Comparison of ENCODE assay signal across 26 cellular contexts in genomic region chr9:720239-720881, GRCh38.
DNase-seq lines count a peak whose midpoint lies in the region; ATAC-seq and TF ChIP-seq lines count a peak whose summit lies in the region.
"Had no signal": no experiment of that assay in that cellular context is flagged by ENCODE, and none has a peak within 500 bp of the region (broad histone marks: within the 10 kb centered on the region; RNA-seq: fewer than 3 reads in every experiment).

No MANE protein-coding gene starts in this region.

- CTCF ChIA-PET in activated naive CD4-positive, alpha-beta T cell treated with anti-CD3 and anti-CD28 coated beads, Interleukin-2, amount 10 ng/mL, durations not matched to agents 7 days and 5 days (lab: Charles Lee): no interaction called here
- CTCF ChIA-PET in HEK293T (lab: Yijun Ruan, JAX): no interaction called here

- H2AFZ ChIP-seq in MM.1S (ENCODE audit: low read length): no peak overlapping the region
- H2AFZ ChIP-seq: parathyroid adenoma had no signal

- intact Hi-C loops in left ventricle myocardium superior (cut with micrococcal nuclease): no loop called here
- intact Hi-C loops in left cardiac atrium (cut with DNase I): no loop called here

- H3K27ac ChIP-seq in endodermal cell (ENCODE audit: low read depth, low read length) (no peak overlapping the region), MM.1S (ENCODE audit: low read length) (no peak overlapping the region)
- H3K27ac ChIP-seq: parathyroid adenoma, spleen, suprapubic skin, WERI-Rb-1 had no signal

- H3K9me3 Mint-ChIP-seq in endodermal cell: no peaks in the 10 kb centered on the region
- no peaks in the 10 kb centered on the region for H3K9me3 Mint-ChIP-seq in nephron progenitor cell
- H3K9me3 Mint-ChIP-seq in activated naive CD4-positive, alpha-beta T cell treated with anti-CD3 and anti-CD28 coated beads, Interleukin-2, amount 10 ng/mL, durations not matched to agents 7 days and 5 days: no peaks in the 10 kb centered on the region
- H3K9me3 Mint-ChIP-seq: activated CD4-positive, alpha-beta memory T cell treated with anti-CD3 and anti-CD28 coated beads for 36 hours; CD8-positive, alpha-beta memory T cell; effector memory CD8-positive, alpha-beta T cell; IgD-negative memory B cell; naive B cell; T-helper 1 cell treated with Interleukin-12 subunit alpha and Interleukin-12 subunit beta and Interleukin-4 antibody, amounts not matched to agents 30 μg/mL and 1 μg/mL, for 36 hours had no signal

- no peak overlapping the region for H3K4me3 ChIP-seq in endodermal cell (ENCODE audit: low read length)
- H3K4me3 ChIP-seq in MM.1S (ENCODE audit: low read length): no peak overlapping the region
- H3K4me3 ChIP-seq: spleen, suprapubic skin had no signal

- no peaks in the 10 kb centered on the region; the same call in 1 of the 2 replicates for H4K20me1 ChIP-seq in MM.1S (ENCODE audit: insufficient read depth, low read length)

- POLR2A ChIA-PET in HEK293T (lab: Yijun Ruan, JAX): no interaction called here

- H3K27ac Mint-ChIP-seq in endodermal cell (peak overlapping the region; percentile 88), nephron progenitor cell (peak overlapping the region; percentile 56)
- H3K27ac Mint-ChIP-seq in activated naive CD4-positive, alpha-beta T cell treated with anti-CD3 and anti-CD28 coated beads, Interleukin-2, amount 10 ng/mL, durations not matched to agents 7 days and 5 days: no peak overlapping the region
- H3K27ac Mint-ChIP-seq: activated CD4-positive, alpha-beta memory T cell treated with anti-CD3 and anti-CD28 coated beads for 36 hours; effector memory CD8-positive, alpha-beta T cell; IgD-negative memory B cell; T-helper 1 cell treated with Interleukin-12 subunit alpha and Interleukin-12 subunit beta and Interleukin-4 antibody, amounts not matched to agents 30 μg/mL and 1 μg/mL, for 36 hours had no signal

- H3K4me3 Mint-ChIP-seq in endodermal cell: no peak overlapping the region
- H3K4me3 Mint-ChIP-seq in nephron progenitor cell: no peak overlapping the region
- H3K4me3 Mint-ChIP-seq in activated naive CD4-positive, alpha-beta T cell treated with anti-CD3 and anti-CD28 coated beads, Interleukin-2, amount 10 ng/mL, durations not matched to agents 7 days and 5 days: no peak overlapping the region
- H3K4me3 Mint-ChIP-seq: activated CD4-positive, alpha-beta memory T cell treated with anti-CD3 and anti-CD28 coated beads for 36 hours; CD8-positive, alpha-beta memory T cell; effector memory CD8-positive, alpha-beta T cell; IgD-negative memory B cell; T-helper 1 cell treated with Interleukin-12 subunit alpha and Interleukin-12 subunit beta and Interleukin-4 antibody, amounts not matched to agents 30 μg/mL and 1 μg/mL, for 36 hours had no signal

- H3K9ac ChIP-seq in endodermal cell (ENCODE audit: extremely low read depth, low read length, poor library complexity, severe bottlenecking) (no peak overlapping the region), MM.1S (ENCODE audit: low read length) (no peak overlapping the region)
- H3K9ac ChIP-seq: parathyroid adenoma had no signal

- H3K36me3 Mint-ChIP-seq in endodermal cell (ENCODE audit: low read depth): no peaks in the 10 kb centered on the region
- H3K36me3 Mint-ChIP-seq in nephron progenitor cell (ENCODE audit: low read depth): peaks cover 27% of the 10 kb centered on the region
- H3K36me3 Mint-ChIP-seq in activated naive CD4-positive, alpha-beta T cell treated with anti-CD3 and anti-CD28 coated beads, Interleukin-2, amount 10 ng/mL, durations not matched to agents 7 days and 5 days: no peaks in the 10 kb centered on the region
- H3K36me3 Mint-ChIP-seq: activated CD4-positive, alpha-beta memory T cell treated with anti-CD3 and anti-CD28 coated beads for 36 hours; CD8-positive, alpha-beta memory T cell; IgD-negative memory B cell; naive B cell had no signal

- H3K4me2 ChIP-seq in MM.1S (ENCODE audit: low read depth, low read length): no peak overlapping the region

- DNase-seq in left ventricle myocardium superior: no peak
- DNase-seq in left cardiac atrium: no peak
- peak; percentile 64 for DNase-seq in endodermal cell
- no peak for DNase-seq in nephron progenitor cell
- no peak for DNase-seq in activated naive CD4-positive, alpha-beta T cell treated with anti-CD3 and anti-CD28 coated beads, Interleukin-2, amount 10 ng/mL, durations not matched to agents 7 days and 5 days
- no peak for DNase-seq in MM.1S
- no peak for DNase-seq in HEK293T (ENCODE audit: extremely low spot score)
- no peak for DNase-seq in DMS 273 treated with DMSO at 0.1 percent for 48 hours (lab: John Stamatoyannopoulos, UW)
- DNase-seq: activated CD4-positive, alpha-beta memory T cell treated with anti-CD3 and anti-CD28 coated beads for 36 hours; activated naive CD4-positive, alpha-beta T cell; CD8-positive, alpha-beta memory T cell; cerebellar nuclear complex; DMS79; effector memory CD8-positive, alpha-beta T cell; HCEC 1CT; heart left ventricle; mammary epithelial cell; naive B cell; NCI-H187 treated with DMSO at 0.1 percent for 48 hours; NCI-H446 treated with DMSO at 0.1 percent for 48 hours; spleen; WERI-Rb-1 had no signal

- H3K27me3 Mint-ChIP-seq in endodermal cell (ENCODE audit: insufficient read depth) (no peaks in the 10 kb centered on the region), nephron progenitor cell (ENCODE audit: low read depth, poor library complexity) (no peaks in the 10 kb centered on the region)
- H3K27me3 Mint-ChIP-seq in activated naive CD4-positive, alpha-beta T cell treated with anti-CD3 and anti-CD28 coated beads, Interleukin-2, amount 10 ng/mL, durations not matched to agents 7 days and 5 days: no peaks in the 10 kb centered on the region
- H3K27me3 Mint-ChIP-seq: activated CD4-positive, alpha-beta memory T cell treated with anti-CD3 and anti-CD28 coated beads for 36 hours; IgD-negative memory B cell had no signal

- H3K9me3 ChIP-seq in endodermal cell (ENCODE audit: control insufficient read depth, low read length): no peaks in the 10 kb centered on the region
- H3K9me3 ChIP-seq in MM.1S (replicated peaks; ENCODE audit: insufficient read depth, low read length): no peaks in the 10 kb centered on the region
- H3K9me3 ChIP-seq: heart left ventricle, spleen, suprapubic skin had no signal

- H3K4me1 ChIP-seq in endodermal cell (ENCODE audit: control insufficient read depth, insufficient read depth, low read length): peaks cover 6% of the 10 kb centered on the region
- H3K4me1 ChIP-seq in MM.1S (ENCODE audit: low read length): no peaks in the 10 kb centered on the region
- H3K4me1 ChIP-seq: parathyroid adenoma had no signal

- peaks cover 68% of the 10 kb centered on the region for H3K79me2 ChIP-seq in MM.1S (ENCODE audit: low read length)
- H3K79me2 ChIP-seq: parathyroid adenoma had no signal

- WGBS in endodermal cell (ENCODE audit: insufficient coverage in 1 of 2, insufficient read length in 1 of 2), 2 experiments: 76 to 82% methylated on average over 4 to 5 of the region's 5 CpGs

- H3F3A ChIP-seq in MM.1S (ENCODE audit: insufficient read depth, low read length): no peaks in the 10 kb centered on the region

- ATAC-seq in left ventricle myocardium superior (peak; percentile 8), left cardiac atrium (no peak)
- ATAC-seq: effector memory CD8-positive, alpha-beta T cell had no signal

- H3K36me3 ChIP-seq in endodermal cell (ENCODE audit: control insufficient read depth, insufficient read depth, low read length): no peaks in the 10 kb centered on the region
- no peaks in the 10 kb centered on the region for H3K36me3 ChIP-seq in MM.1S (replicated peaks; ENCODE audit: insufficient read depth, low read length)
- H3K36me3 ChIP-seq: spleen, suprapubic skin had no signal

- H3K9me2 ChIP-seq in MM.1S (replicated peaks; ENCODE audit: insufficient read depth, low read length): no peaks in the 10 kb centered on the region

- TF ChIP-seq CTCF in endodermal cell (conservative IDR thresholded peaks at IDR 0.05) (no peak), nephron progenitor cell (IDR thresholded peaks at IDR 0.05) (no peak), MM.1S (IDR thresholded peaks at IDR 0.05; ENCODE audit: low read length) (no peak)

- H3K27me3 ChIP-seq in endodermal cell (ENCODE audit: control insufficient read depth, insufficient read depth, low read length, poor library complexity, severe bottlenecking) (no peaks in the 10 kb centered on the region), MM.1S (replicated peaks; ENCODE audit: insufficient read depth, low read length) (no peaks in the 10 kb centered on the region)
- H3K27me3 ChIP-seq: heart left ventricle, spleen, suprapubic skin had no signal

- H3K4me1 Mint-ChIP-seq in endodermal cell (peaks cover 14% of the 10 kb centered on the region), nephron progenitor cell (peaks cover 53% of the 10 kb centered on the region)
- H3K4me1 Mint-ChIP-seq in activated naive CD4-positive, alpha-beta T cell treated with anti-CD3 and anti-CD28 coated beads, Interleukin-2, amount 10 ng/mL, durations not matched to agents 7 days and 5 days: no peaks in the 10 kb centered on the region
- H3K4me1 Mint-ChIP-seq: CD8-positive, alpha-beta memory T cell; IgD-negative memory B cell had no signal

TF ChIP-seq in HEK293T, 16 proteins besides CTCF, POLR2A, EP300 and RAD21:
- TF ChIP-seq PKNOX1 (IDR thresholded peaks at IDR 0.05) (no peak), SUZ12 (IDR thresholded peaks at IDR 0.05) (no peak), TARDBP (IDR thresholded peaks at IDR 0.05) (no peak), FOXA1 (IDR thresholded peaks at IDR 0.05) (no peak), ELF4 (IDR thresholded peaks at IDR 0.05) (no peak), CTBP1 (IDR thresholded peaks at IDR 0.05; ENCODE audit: borderline replicate concordance) (no peak), FOXK2 (IDR thresholded peaks at IDR 0.05) (no peak), ARNT (IDR thresholded peaks at IDR 0.05) (no peak), FOXM1 (IDR thresholded peaks at IDR 0.05; ENCODE audit: borderline replicate concordance) (no peak)
